1 cellular context compared by ENCODE assay signal in genomic region chr14:79576434-79576833, GRCh38.
TF ChIP-seq lines count a peak whose summit lies in the region.

No MANE protein-coding gene starts in this region.

TF ChIP-seq in IMR-90, 13 proteins besides CTCF, POLR2A, EP300 and RAD21 (continued from another document):
- TF ChIP-seq FOS (IDR thresholded peaks at IDR 0.05; ENCODE audit: low read depth, low read length) (no peak), SMC3 (IDR thresholded peaks at IDR 0.05; ENCODE audit: low read depth, low read length) (no peak), NFE2L2 (IDR thresholded peaks at IDR 0.05; ENCODE audit: low read depth, low read length) (no peak), RFX5 (IDR thresholded peaks at IDR 0.05; ENCODE audit: low read depth, low read length) (no peak), RCOR1 (IDR thresholded peaks at IDR 0.05; ENCODE audit: insufficient replicate concordance, low read length) (no peak)
- TF ChIP-seq, protein P1, sequence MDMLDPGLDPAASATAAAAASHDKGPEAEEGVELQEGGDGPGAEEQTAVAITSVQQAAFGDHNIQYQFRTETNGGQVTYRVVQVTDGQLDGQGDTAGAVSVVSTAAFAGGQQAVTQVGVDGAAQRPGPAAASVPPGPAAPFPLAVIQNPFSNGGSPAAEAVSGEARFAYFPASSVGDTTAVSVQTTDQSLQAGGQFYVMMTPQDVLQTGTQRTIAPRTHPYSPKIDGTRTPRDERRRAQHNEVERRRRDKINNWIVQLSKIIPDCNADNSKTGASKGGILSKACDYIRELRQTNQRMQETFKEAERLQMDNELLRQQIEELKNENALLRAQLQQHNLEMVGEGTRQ (IDR thresholded peaks at IDR 0.05; ENCODE audit: low read depth, low read length), result no peak
